In genomic region chr2:181123798-181124217, GRCh38 we compare ENCODE assay signal across 8 cellular contexts.
A peak's percentile ranks its signal among the peaks of the same experiment; 100 is the strongest.
DNase-seq lines count a peak whose midpoint lies in the region; ATAC-seq and TF ChIP-seq lines count a peak whose summit lies in the region.

No MANE protein-coding gene starts in this region.

- H3K27me3 ChIP-seq in endodermal cell (ENCODE audit: control insufficient read depth, insufficient read depth, low read length, poor library complexity, severe bottlenecking) (peaks cover 40% of the 10 kb centered on the region), sigmoid colon (no peaks in the 10 kb centered on the region), thyroid gland (no peaks in the 10 kb centered on the region)

- TF ChIP-seq EP300 in sigmoid colon (IDR thresholded peaks at IDR 0.05) = no peak

- H3K9me3 ChIP-seq in endodermal cell (ENCODE audit: control insufficient read depth, low read length) (no peaks in the 10 kb centered on the region), sigmoid colon (no peaks in the 10 kb centered on the region), thyroid gland (no peaks in the 10 kb centered on the region)

- peak; percentile 95 for ATAC-seq in HG03095 (IDR thresholded peaks at IDR 0.05; ENCODE audit: unreplicated experiment)

- whole genome bisulfite sequencing in endodermal cell (ENCODE audit: insufficient coverage in 1 of 2, insufficient read length in 1 of 2), 2 experiments = 88 to 93% methylated on average over 1 to 2 of the region's 2 CpGs
- WGBS in sigmoid colon, 2 donors = 49 to 80% methylated on average over 2 of the region's 2 CpGs
- WGBS in thyroid gland, 2 donors = 68 to 82% methylated on average over 2 of the region's 2 CpGs

- H3K27me3 Mint-ChIP-seq in T-helper 1 cell treated with Interleukin-12 subunit alpha and Interleukin-12 subunit beta and Interleukin-4 antibody, amounts not matched to agents 30 μg/mL and 1 μg/mL, for 36 hours (ENCODE audit: low read depth) = no peaks in the 10 kb centered on the region
- peaks cover 35% of the 10 kb centered on the region for H3K27me3 Mint-ChIP-seq in endodermal cell (ENCODE audit: insufficient read depth)

- TF ChIP-seq POLR2A in sigmoid colon (IDR thresholded peaks at IDR 0.05) = no peak
- TF ChIP-seq POLR2A in thyroid gland (IDR thresholded peaks at IDR 0.05) = no peak

- H3K36me3 ChIP-seq in endodermal cell (ENCODE audit: control insufficient read depth, insufficient read depth, low read length) = no peaks in the 10 kb centered on the region
- no peaks in the 10 kb centered on the region for H3K36me3 ChIP-seq in sigmoid colon
- no peaks in the 10 kb centered on the region for H3K36me3 ChIP-seq in thyroid gland

- no peak for TF ChIP-seq CTCF in endodermal cell (conservative IDR thresholded peaks at IDR 0.05)
- TF ChIP-seq CTCF in sigmoid colon (IDR thresholded peaks at IDR 0.05) = no peak
- TF ChIP-seq CTCF in thyroid gland (IDR thresholded peaks at IDR 0.05) = no peak

- H3K9me3 Mint-ChIP-seq in T-helper 1 cell treated with Interleukin-12 subunit alpha and Interleukin-12 subunit beta and Interleukin-4 antibody, amounts not matched to agents 30 μg/mL and 1 μg/mL, for 36 hours = peaks cover 11% of the 10 kb centered on the region
- H3K9me3 Mint-ChIP-seq in endodermal cell = no peaks in the 10 kb centered on the region

- H3K4me3 ChIP-seq in endodermal cell (ENCODE audit: low read length) (no peak overlapping the region), sigmoid colon (no peak overlapping the region), thyroid gland (replicated peaks in 1 of 3) (no peak overlapping the region)

- no peak overlapping the region for H3K9ac ChIP-seq in endodermal cell (ENCODE audit: extremely low read depth, low read length, poor library complexity, severe bottlenecking)

- H3K36me3 Mint-ChIP-seq in T-helper 1 cell treated with Interleukin-12 subunit alpha and Interleukin-12 subunit beta and Interleukin-4 antibody, amounts not matched to agents 30 μg/mL and 1 μg/mL, for 36 hours (ENCODE audit: low read depth) = peaks cover 23% of the 10 kb centered on the region
- H3K36me3 Mint-ChIP-seq in endodermal cell (ENCODE audit: low read depth) = no peaks in the 10 kb centered on the region

- peak overlapping the region; percentile 72 for H3K4me3 Mint-ChIP-seq in T-helper 1 cell treated with Interleukin-12 subunit alpha and Interleukin-12 subunit beta and Interleukin-4 antibody, amounts not matched to agents 30 μg/mL and 1 μg/mL, for 36 hours
- H3K4me3 Mint-ChIP-seq in endodermal cell = no peak overlapping the region

- peak in 2 of 3 donors; percentile 18 to 37 for DNase-seq in stimulated activated CD4-positive, alpha-beta T cell treated with anti-CD3 and anti-CD28 coated beads, Interleukin-12 subunit alpha, Interleukin-12 subunit beta, amount 100 ng/mL, for 48 hours (ENCODE audit: low read depth in 2 of 3, low spot score in 1 of 3)
- DNase-seq in stimulated activated CD4-positive, alpha-beta T cell treated with anti-CD3 and anti-CD28 coated beads, Interleukin-12 subunit alpha, Interleukin-12 subunit beta, amount 100 ng/mL, for 4 hours = no peak
- peak; percentile 58 for DNase-seq in endodermal cell
- DNase-seq in sigmoid colon = no peak
- no peak for DNase-seq in ureter (ENCODE audit: low spot score)
- no peak for DNase-seq in thyroid gland

- H3K27ac Mint-ChIP-seq in T-helper 1 cell treated with Interleukin-12 subunit alpha and Interleukin-12 subunit beta and Interleukin-4 antibody, amounts not matched to agents 30 μg/mL and 1 μg/mL, for 36 hours = peak overlapping the region; percentile 93
- H3K27ac Mint-ChIP-seq in endodermal cell = no peak overlapping the region

- intact Hi-C loops in sigmoid colon (cut with DNase I) = no loop called here
- intact Hi-C loops in thyroid gland (cut with DNase I) = no loop called here

- H3K4me1 ChIP-seq in endodermal cell (ENCODE audit: control insufficient read depth, insufficient read depth, low read length) (no peaks in the 10 kb centered on the region), sigmoid colon (no peaks in the 10 kb centered on the region), thyroid gland (no peaks in the 10 kb centered on the region)

- H3K27ac ChIP-seq in endodermal cell (ENCODE audit: low read depth, low read length) = no peak overlapping the region
- H3K27ac ChIP-seq in sigmoid colon = no peak overlapping the region
- no peak overlapping the region for H3K27ac ChIP-seq in thyroid gland

- peaks cover 65% of the 10 kb centered on the region for H3K4me1 Mint-ChIP-seq in T-helper 1 cell treated with Interleukin-12 subunit alpha and Interleukin-12 subunit beta and Interleukin-4 antibody, amounts not matched to agents 30 μg/mL and 1 μg/mL, for 36 hours (ENCODE audit: low read depth)
- H3K4me1 Mint-ChIP-seq in endodermal cell = peaks cover 3% of the 10 kb centered on the region

Comparison
In these comparisons a context has a peak if more than half of its experiments do, and no peak if none do; other contexts are left out.
1. DNase-seq: peak in stimulated activated CD4-positive, alpha-beta T cell treated with anti-CD3 and anti-CD28 coated beads, Interleukin-12 subunit alpha, Interleukin-12 subunit beta, amount 100 ng/mL, for 48 hours (2 of 3) and endodermal cell (single experiment); none in stimulated activated CD4-positive, alpha-beta T cell treated with anti-CD3 and anti-CD28 coated beads, Interleukin-12 subunit alpha, Interleukin-12 subunit beta, amount 100 ng/mL, for 4 hours (single experiment), sigmoid colon (single experiment), ureter (single experiment) and thyroid gland (0 of 2).